Comparison of ENCODE assay signal across 20 cellular contexts in the genomic region with DNA sequence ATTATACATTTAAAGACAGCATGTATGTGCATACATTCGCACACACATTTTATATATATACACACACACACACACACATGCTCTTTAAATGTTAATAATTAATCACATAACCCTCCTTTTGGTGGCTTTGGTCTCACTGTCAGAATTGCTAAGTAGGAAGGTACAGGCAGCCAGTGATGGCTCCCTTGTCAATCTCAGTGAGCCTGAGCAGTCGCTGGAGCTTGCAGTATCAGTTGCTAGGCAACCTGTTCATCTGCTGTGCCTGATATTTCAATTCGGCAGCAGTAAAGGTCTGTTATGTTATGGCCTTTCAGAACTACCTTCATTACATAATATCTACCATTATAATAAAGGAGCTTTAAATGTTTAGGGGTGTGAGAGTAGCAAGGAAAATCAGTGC.
DNase-seq lines count a peak whose midpoint lies in the region; ATAC-seq and TF ChIP-seq lines count a peak whose summit lies in the region.
"Had no signal": no experiment of that assay in that cellular context is flagged by ENCODE, and none has a peak within 500 bp of the region (broad histone marks: within the 10 kb centered on the region; RNA-seq: fewer than 3 reads in every experiment).

No MANE protein-coding gene starts in this region.

- in situ Hi-C loops in G401 (cut with HindIII; ENCODE audit: low sequenced_read_pairs): no loop called here

- intact Hi-C loops in left cardiac atrium (cut with DNase I): no loop called here

- peak; percentile 56 for DNase-seq in Ammon's horn (ENCODE audit: low spot score)
- peak; percentile 95 for DNase-seq in G401 (ENCODE audit: low spot score)
- peak; percentile 41 for DNase-seq in NCI-H345 (lab: John Stamatoyannopoulos, UW)
- peak; percentile 24 for DNase-seq in WERI-Rb-1
- no peak for DNase-seq in stimulated activated CD4-positive, alpha-beta T cell treated with anti-CD3 and anti-CD28 coated beads, Interleukin-12 subunit alpha, Interleukin-12 subunit beta, amount 100 ng/mL, for 4 hours
- no peak for DNase-seq in HT-29 (ENCODE audit: low spot score)
- DNase-seq in left cardiac atrium: no peak
- DNase-seq in activated T-cell treated with anti-CD3 and anti-CD28 coated beads, Interleukin-2, amount 50 U/mL, for 1 hour: no peak
- DNase-seq: ACHN; activated CD4-positive, alpha-beta T cell treated with anti-CD3 and anti-CD28 coated beads for 36 hours; body of pancreas; Karpas-422; lower lobe of right lung; NCI-H1048; NK-92 treated with Interleukin-12 subunit alpha and Interleukin-12 subunit beta, amount 100 ng/mL, for 24 hours; right cardiac atrium; RPMI8226; stimulated activated CD4-positive, alpha-beta T cell treated with anti-CD3 and anti-CD28 coated beads, Interleukin-15, amount 100 ng/mL, for 24 hours; testis had no signal

- H3K27me3 ChIP-seq in WERI-Rb-1 (ENCODE audit: insufficient read depth, low read depth, severe bottlenecking): no peaks in the 10 kb centered on the region
- H3K27me3 ChIP-seq: body of pancreas, testis had no signal

- no peak for ATAC-seq in left cardiac atrium
- ATAC-seq: activated CD4-positive, alpha-beta T cell treated with anti-CD3 and anti-CD28 coated beads for 36 hours; body of pancreas; lower lobe of right lung; right cardiac atrium; stimulated activated effector memory CD8-positive, alpha-beta T cell treated with anti-CD3 and anti-CD28 coated beads, Interleukin-12 subunit alpha, Interleukin-12 subunit beta, amount 100 ng/mL, for 72 hours had no signal

- no peaks in the 10 kb centered on the region for H3K36me3 ChIP-seq in WERI-Rb-1
- H3K36me3 ChIP-seq: lower lobe of right lung had no signal

- TF ChIP-seq CTCF in WERI-Rb-1 (IDR thresholded peaks at IDR 0.05; ENCODE audit: low read depth, low read length): no peak

- no peak overlapping the region for H3K4me3 ChIP-seq in WERI-Rb-1 (ENCODE audit: low read depth, low read length)
- H3K4me3 ChIP-seq: body of pancreas, lower lobe of right lung, testis had no signal

- no peak overlapping the region for H3K27ac ChIP-seq in WERI-Rb-1
- H3K27ac ChIP-seq: body of pancreas, lower lobe of right lung, testis had no signal

- no peaks in the 10 kb centered on the region for H3K9me3 ChIP-seq in WERI-Rb-1 (ENCODE audit: severe bottlenecking)
- H3K9me3 ChIP-seq: body of pancreas, lower lobe of right lung, testis had no signal

Comparison
In these comparisons a context has a peak if more than half of its experiments do, and no peak if none do; other contexts are left out.
1. DNase-seq: peak in Ammon's horn (single experiment), G401 (single experiment), NCI-H345 (single experiment) and WERI-Rb-1 (single experiment); none in stimulated activated CD4-positive, alpha-beta T cell treated with anti-CD3 and anti-CD28 coated beads, Interleukin-12 subunit alpha, Interleukin-12 subunit beta, amount 100 ng/mL, for 4 hours (single experiment), HT-29 (single experiment), left cardiac atrium (single experiment) and activated T-cell treated with anti-CD3 and anti-CD28 coated beads, Interleukin-2, amount 50 U/mL, for 1 hour (single experiment).